In the genomic region with DNA sequence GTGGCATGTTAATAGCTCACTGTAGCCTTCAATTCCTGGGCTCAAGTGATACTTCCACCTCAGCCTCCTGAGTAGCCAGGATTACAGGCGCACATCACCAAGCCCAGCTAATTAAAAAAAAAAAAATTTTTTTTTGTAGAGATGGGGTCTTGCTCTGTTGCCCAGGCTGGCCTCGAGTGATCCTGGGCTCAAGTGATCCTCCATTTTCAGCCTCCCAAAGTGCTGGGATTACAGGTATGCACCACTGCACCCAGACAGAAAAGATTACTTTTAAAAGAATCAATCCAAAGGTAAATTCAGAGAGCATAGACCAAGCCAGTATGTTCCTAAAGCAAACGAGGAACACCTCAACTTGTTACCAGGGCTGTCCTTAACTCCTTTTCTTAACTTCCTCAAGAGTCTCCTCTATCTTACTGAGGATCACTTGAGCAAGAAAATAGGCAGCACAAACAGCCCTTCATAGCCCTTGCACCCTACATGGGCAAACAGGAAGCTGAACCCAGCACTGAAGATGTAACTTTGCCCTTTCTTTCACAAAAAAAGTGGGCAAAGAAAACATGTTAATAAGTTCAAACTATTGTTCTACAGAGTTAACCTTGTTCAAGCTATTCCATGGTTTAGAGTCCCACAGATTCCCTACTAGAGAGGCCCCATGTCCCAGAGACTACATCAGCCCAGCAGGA, we compare ENCODE assay signal across 29 cellular contexts. TPM values are rescaled to one million over a fixed set of nuclear protein-coding genes. Genes with fewer than 3 reads are reported as not detected.
A peak's percentile ranks its signal among the peaks of the same experiment; 100 is the strongest.
DNase-seq lines count a peak whose midpoint lies in the region; ATAC-seq and TF ChIP-seq lines count a peak whose summit lies in the region.
"Had no signal": no experiment of that assay in that cellular context is flagged by ENCODE, and none has a peak within 500 bp of the region (broad histone marks: within the 10 kb centered on the region; RNA-seq: fewer than 3 reads in every experiment).

No MANE protein-coding gene starts in this region.

- peaks cover 40% of the 10 kb centered on the region for H3K4me1 Mint-ChIP-seq in activated CD4-positive, alpha-beta T cell treated with anti-CD3 and anti-CD28 coated beads, Interleukin-2, amount 10 ng/mL, durations not matched to agents 7 days and 5 days
- H3K4me1 Mint-ChIP-seq in CD4-positive, CD25-positive, alpha-beta regulatory T cell, result peaks cover 18 to 44% (median 27%) of the 10 kb centered on the region in 4 donors
- peaks cover 9% of the 10 kb centered on the region for H3K4me1 Mint-ChIP-seq in WTC11

- H3K27ac ChIP-seq in CD4-positive, CD25-positive, alpha-beta regulatory T cell (ENCODE audit: insufficient read depth, low read length, poor library complexity, severe bottlenecking), result peak overlapping the region; percentile 14
- H3K27ac ChIP-seq: right atrium auricular region, SJCRH30, tibial artery had no signal

- ATAC-seq in CD4-positive, CD25-positive, alpha-beta regulatory T cell (ENCODE audit: low read depth in 2 of 2), result no peak
- ATAC-seq in WTC11, result no peak
- no peak for ATAC-seq in HG02610 (IDR thresholded peaks at IDR 0.05; ENCODE audit: unreplicated experiment)
- no peak for ATAC-seq in HG03159 (IDR thresholded peaks at IDR 0.05; ENCODE audit: unreplicated experiment)
- ATAC-seq: gastrocnemius medialis, left cardiac atrium had no signal

- DNase-seq in activated CD4-positive, alpha-beta T cell treated with anti-CD3 and anti-CD28 coated beads, Interleukin-2, amount 10 ng/mL, durations not matched to agents 7 days and 5 days, result no peak
- no peak for DNase-seq in activated CD4-positive, alpha-beta T cell treated with anti-CD3 and anti-CD28 coated beads, Interleukin-2, amount 50 U/mL, for 4 hours
- DNase-seq in CD4-positive, CD25-positive, alpha-beta regulatory T cell, result peak in 1 of 3 donors; percentile 49
- DNase-seq in MV-4-11 (lab: John Stamatoyannopoulos, UW) (peak; percentile 56), WTC11 (ENCODE audit: low spot score) (no peak), HPDE6-E6E7 (ENCODE audit: extremely low spot score) (no peak)
- DNase-seq: activated CD4-positive, alpha-beta T cell treated with anti-CD3 and anti-CD28 coated beads, Interleukin-2, amount 50 U/mL, for 1 hour; activated gamma-delta T cell; CD8-positive, alpha-beta memory T cell; DMS 273 treated with DMSO at 0.1 percent for 48 hours; dorsolateral prefrontal cortex; gastrocnemius medialis; hippocampal formation; left cardiac atrium; NCI-H1092 treated with DMSO at 0.1 percent for 48 hours; NCI-H187 treated with DMSO at 0.1 percent for 48 hours; NCI-H2171 treated with DMSO at 0.1 percent for 48 hours; NCI-H524 treated with DMSO at 0.1 percent for 48 hours; NK-92 treated with Interleukin-12 subunit alpha and Interleukin-12 subunit beta, amount 100 ng/mL, for 24 hours; SJCRH30; stimulated activated CD4-positive, alpha-beta T cell treated with anti-CD3 and anti-CD28 coated beads, Interleukin-2, amount 100 ng/mL, for 24 hours; tibial artery had no signal

- peaks cover 39% of the 10 kb centered on the region for H3K36me3 ChIP-seq in CD4-positive, CD25-positive, alpha-beta regulatory T cell (ENCODE audit: control insufficient read depth, insufficient read depth, low read length)

- H3K27me3 Mint-ChIP-seq in activated CD4-positive, alpha-beta T cell treated with anti-CD3 and anti-CD28 coated beads, Interleukin-2, amount 10 ng/mL, durations not matched to agents 7 days and 5 days, result no peaks in the 10 kb centered on the region
- H3K27me3 Mint-ChIP-seq in CD4-positive, CD25-positive, alpha-beta regulatory T cell, result no peaks in the 10 kb centered on the region
- H3K27me3 Mint-ChIP-seq in WTC11 (ENCODE audit: low read depth), result no peaks in the 10 kb centered on the region
- H3K27me3 Mint-ChIP-seq: B cell; brain; CD8-positive, alpha-beta memory T cell; memory B cell had no signal

- CTCF ChIA-PET in activated CD4-positive, alpha-beta T cell treated with anti-CD3 and anti-CD28 coated beads, Interleukin-2, amount 10 ng/mL, durations not matched to agents 7 days and 5 days (lab: Charles Lee), result interaction anchor here (1.0 to 1.8 kb wide), 4 partner anchors 9 to 31 kb away, joined by 3 to 5 read pairs (median 4); no protein-coding TSS in a partner anchor
- CTCF ChIA-PET in WTC11 (lab: Charles Lee), result no interaction called here

- TF ChIP-seq CTCF in WTC11 (IDR thresholded peaks at IDR 0.05), result no peak

- H3K9me3 Mint-ChIP-seq in activated CD4-positive, alpha-beta T cell treated with anti-CD3 and anti-CD28 coated beads, Interleukin-2, amount 10 ng/mL, durations not matched to agents 7 days and 5 days, result no peaks in the 10 kb centered on the region
- no peaks in the 10 kb centered on the region for H3K9me3 Mint-ChIP-seq in CD4-positive, CD25-positive, alpha-beta regulatory T cell
- H3K9me3 Mint-ChIP-seq in WTC11, result no peaks in the 10 kb centered on the region
- H3K9me3 Mint-ChIP-seq: brain; CD8-positive, alpha-beta memory T cell; memory B cell; T-helper 1 cell treated with Interleukin-12 subunit alpha and Interleukin-12 subunit beta and Interleukin-4 antibody, amounts not matched to agents 30 μg/mL and 1 μg/mL, for 36 hours had no signal

- H3K27ac Mint-ChIP-seq in activated CD4-positive, alpha-beta T cell treated with anti-CD3 and anti-CD28 coated beads, Interleukin-2, amount 10 ng/mL, durations not matched to agents 7 days and 5 days, result peak overlapping the region; percentile 68
- peak overlapping the region in 2 of 3 donors; percentile 42 to 44 for H3K27ac Mint-ChIP-seq in CD4-positive, CD25-positive, alpha-beta regulatory T cell
- H3K27ac Mint-ChIP-seq in WTC11, result no peak overlapping the region
- H3K27ac Mint-ChIP-seq: B cell; memory B cell; T-helper 1 cell treated with Interleukin-12 subunit alpha and Interleukin-12 subunit beta and Interleukin-4 antibody, amounts not matched to agents 30 μg/mL and 1 μg/mL, for 36 hours had no signal

- POLR2A ChIA-PET in activated CD4-positive, alpha-beta T cell treated with anti-CD3 and anti-CD28 coated beads, Interleukin-2, amount 10 ng/mL, durations not matched to agents 7 days and 5 days (lab: Charles Lee), result no interaction called here
- POLR2A ChIA-PET in WTC11 (lab: Charles Lee), result no interaction called here

- H3K27me3 ChIP-seq in CD4-positive, CD25-positive, alpha-beta regulatory T cell (ENCODE audit: control insufficient read depth, insufficient read depth, low read length), result no peaks in the 10 kb centered on the region
- H3K27me3 ChIP-seq: dorsolateral prefrontal cortex, gastrocnemius medialis, right atrium auricular region, SJCRH30, tibial artery had no signal

- no peaks in the 10 kb centered on the region for H3K9me3 ChIP-seq in CD4-positive, CD25-positive, alpha-beta regulatory T cell (ENCODE audit: control insufficient read depth in 2 of 2, low read length in 2 of 2)
- H3K9me3 ChIP-seq: gastrocnemius medialis, right atrium auricular region, SJCRH30, tibial artery had no signal

- peaks cover 17% of the 10 kb centered on the region for H3K4me1 ChIP-seq in CD4-positive, CD25-positive, alpha-beta regulatory T cell (ENCODE audit: control insufficient read depth, insufficient read depth, low read length, poor library complexity, severe bottlenecking)
- H3K4me1 ChIP-seq: SJCRH30 had no signal

- peaks cover 35% of the 10 kb centered on the region for H3K36me3 Mint-ChIP-seq in activated CD4-positive, alpha-beta T cell treated with anti-CD3 and anti-CD28 coated beads, Interleukin-2, amount 10 ng/mL, durations not matched to agents 7 days and 5 days (ENCODE audit: low read depth)
- peaks cover 19% of the 10 kb centered on the region for H3K36me3 Mint-ChIP-seq in CD4-positive, CD25-positive, alpha-beta regulatory T cell
- H3K36me3 Mint-ChIP-seq in WTC11, result peaks cover 33% of the 10 kb centered on the region

- H3K4me3 Mint-ChIP-seq in activated CD4-positive, alpha-beta T cell treated with anti-CD3 and anti-CD28 coated beads, Interleukin-2, amount 10 ng/mL, durations not matched to agents 7 days and 5 days, result no peak overlapping the region
- H3K4me3 Mint-ChIP-seq in CD4-positive, CD25-positive, alpha-beta regulatory T cell, result no peak overlapping the region
- H3K4me3 Mint-ChIP-seq in WTC11, result no peak overlapping the region
- H3K4me3 Mint-ChIP-seq: B cell; brain; CD8-positive, alpha-beta memory T cell; memory B cell; T-helper 1 cell treated with Interleukin-12 subunit alpha and Interleukin-12 subunit beta and Interleukin-4 antibody, amounts not matched to agents 30 μg/mL and 1 μg/mL, for 36 hours had no signal

- H3K4me3 ChIP-seq in CD4-positive, CD25-positive, alpha-beta regulatory T cell (ENCODE audit: low read depth, low read length), result no peak overlapping the region
- H3K4me3 ChIP-seq: dorsolateral prefrontal cortex, gastrocnemius medialis, right atrium auricular region, SJCRH30, tibial artery had no signal

TF ChIP-seq in WTC11, 78 proteins besides CTCF, POLR2A, EP300 and RAD21 (continues in another document):
- TF ChIP-seq CBFB (CRISPR knock-in tag; IDR thresholded peaks at IDR 0.05; ENCODE audit: low read depth), result no peak

RNA-seq across cellular contexts. Expression of a gene that starts 11.3 kb away (rescaled TPM):
- total RNA-seq in activated CD4-positive, alpha-beta T cell treated with anti-CD3 and anti-CD28 coated beads, Interleukin-2, amount 10 ng/mL, durations not matched to agents 7 days and 5 days, result 100 to 1,000 TPM; 177 to 201 TPM
- 173 TPM for total RNA-seq in CD4-positive, CD25-positive, alpha-beta regulatory T cell
- 10 to 100 TPM; 69.3 to 85.8 (median 74.3) TPM for polyA plus RNA-seq in CD4-positive, CD25-positive, alpha-beta regulatory T cell
- total RNA-seq in WTC11 (2021), result 241 to 275 TPM (median 246 TPM) in 3 replicates

RNA-seq across cellular contexts. Expression of a gene that starts 22.1 kb away (rescaled TPM):
- total RNA-seq in activated CD4-positive, alpha-beta T cell treated with anti-CD3 and anti-CD28 coated beads, Interleukin-2, amount 10 ng/mL, durations not matched to agents 7 days and 5 days, result 10 to 100 TPM; 15.3 to 17.1 TPM
- total RNA-seq in CD4-positive, CD25-positive, alpha-beta regulatory T cell, result 23.7 TPM
- polyA plus RNA-seq in CD4-positive, CD25-positive, alpha-beta regulatory T cell, result 10 to 100 TPM in 3 of 4 donors, 1 to 10 TPM in 1; 8.1 to 11.5 (median 11.0) TPM
- total RNA-seq in WTC11 (2021), result 22.7 to 26.2 TPM (median 24.4 TPM) in 3 replicates

RNA-seq across cellular contexts. Expression of a gene that starts 26.9 kb away (rescaled TPM):
- total RNA-seq in activated CD4-positive, alpha-beta T cell treated with anti-CD3 and anti-CD28 coated beads, Interleukin-2, amount 10 ng/mL, durations not matched to agents 7 days and 5 days, result 100 to 1,000 TPM in 1 of 2 experiments, 10 to 100 TPM in 1; 96.2 to 105 TPM
- total RNA-seq in CD4-positive, CD25-positive, alpha-beta regulatory T cell, result 47.6 TPM
- polyA plus RNA-seq in CD4-positive, CD25-positive, alpha-beta regulatory T cell, result 100 to 1,000 TPM; 139 to 166 (median 156) TPM
- 171 to 193 TPM (median 192 TPM) in 3 replicates for total RNA-seq in WTC11 (2021)

RNA-seq across cellular contexts. Expression of a gene that starts 30.7 kb away (rescaled TPM):
- total RNA-seq in activated CD4-positive, alpha-beta T cell treated with anti-CD3 and anti-CD28 coated beads, Interleukin-2, amount 10 ng/mL, durations not matched to agents 7 days and 5 days, result 10 to 100 TPM; 39.0 to 45.9 TPM
- 40.1 TPM for total RNA-seq in CD4-positive, CD25-positive, alpha-beta regulatory T cell
- polyA plus RNA-seq in CD4-positive, CD25-positive, alpha-beta regulatory T cell, result 1 to 10 TPM; 5.0 to 7.5 (median 6.4) TPM
- 33.0 to 41.2 TPM (median 38.6 TPM) in 3 replicates for total RNA-seq in WTC11 (2021)

RNA-seq across cellular contexts. Expression of a gene that starts 45.0 kb away (rescaled TPM):
- 10 to 100 TPM; 76.9 to 78.9 TPM for total RNA-seq in activated CD4-positive, alpha-beta T cell treated with anti-CD3 and anti-CD28 coated beads, Interleukin-2, amount 10 ng/mL, durations not matched to agents 7 days and 5 days
- total RNA-seq in CD4-positive, CD25-positive, alpha-beta regulatory T cell, result 83.5 TPM
- polyA plus RNA-seq in CD4-positive, CD25-positive, alpha-beta regulatory T cell, result 10 to 100 TPM in 1 of 4 donors, 1 to 10 TPM in 3; 4.5 to 10.6 (median 7.3) TPM
- 46.7 to 58.0 TPM (median 57.5 TPM) in 3 replicates for total RNA-seq in WTC11 (2021)
